Comparison of ENCODE assay signal across 15 cellular contexts in the genomic region with DNA sequence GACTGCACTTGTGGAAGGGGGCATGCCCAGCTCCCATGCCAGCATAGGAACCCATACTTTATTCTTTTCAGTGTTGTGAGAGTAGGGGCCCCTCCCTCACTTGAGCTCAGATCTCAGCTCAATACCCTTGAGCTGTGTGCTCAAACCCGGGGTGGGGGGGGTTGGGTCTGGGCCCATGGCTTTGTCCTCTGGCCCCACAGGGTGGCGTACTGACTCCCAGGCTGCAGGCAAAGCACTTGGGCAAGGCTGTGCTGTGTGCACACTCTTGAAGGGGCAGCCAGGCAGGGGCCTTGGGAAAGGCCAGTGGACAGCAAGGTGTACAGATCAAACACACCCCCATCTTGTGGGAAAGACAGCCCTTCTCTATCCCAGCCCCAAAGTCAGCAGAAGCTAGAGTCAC.
DNase-seq lines count a peak whose midpoint lies in the region; ATAC-seq and TF ChIP-seq lines count a peak whose summit lies in the region.
"Had no signal": no experiment of that assay in that cellular context is flagged by ENCODE, and none has a peak within 500 bp of the region (broad histone marks: within the 10 kb centered on the region; RNA-seq: fewer than 3 reads in every experiment).

No MANE protein-coding gene starts in this region.

- H2BK120ac ChIP-seq in H9 (ENCODE audit: low read depth, low read length, poor library complexity, severe bottlenecking), result no peak overlapping the region

- H3K23ac ChIP-seq in H9 (ENCODE audit: insufficient read length, low read depth, low read length), result no peak overlapping the region

- H2BK12ac ChIP-seq in H9 (ENCODE audit: insufficient read length, low read depth, low read length), result no peak overlapping the region

- H3K9me3 ChIP-seq in H9 (ENCODE audit: control insufficient read depth, low read depth, low read length) (no peaks in the 10 kb centered on the region), upper lobe of right lung (no peaks in the 10 kb centered on the region)
- H3K9me3 ChIP-seq: HAP-1 had no signal

- POLR2A ChIA-PET in WTC11 (lab: Charles Lee), result no interaction called here

- no peak overlapping the region for H3K9ac ChIP-seq in H9 (ENCODE audit: extremely low read depth, insufficient read length, low read length)

- H3K79me1 ChIP-seq in H9 (ENCODE audit: insufficient read depth, low read depth, low read length, poor library complexity, severe bottlenecking), result no peaks in the 10 kb centered on the region

- H3K4ac ChIP-seq in H9 (ENCODE audit: low read depth, low read length), result no peak overlapping the region

- no peak overlapping the region for H2BK5ac ChIP-seq in H9 (ENCODE audit: insufficient read length, low read length)

- H3K4me3 Mint-ChIP-seq in H9, result no peak overlapping the region
- no peak overlapping the region for H3K4me3 Mint-ChIP-seq in WTC11
- H3K4me3 Mint-ChIP-seq in glutamatergic neuron (ENCODE audit: unreplicated experiment), result no peak overlapping the region
- H3K4me3 Mint-ChIP-seq: B cell; CD4-positive, alpha-beta T cell; HFFc6 had no signal

- H3K4me1 Mint-ChIP-seq in H9 (0 out of 4 replicates have a peak, but pooled peaks cover 0 to 2% of the 10 kb centered on the region in 2 experiments), WTC11 (no peaks in the 10 kb centered on the region), glutamatergic neuron (ENCODE audit: low read depth, unreplicated experiment) (no peaks in the 10 kb centered on the region)
- H3K4me1 Mint-ChIP-seq: B cell had no signal

- H4K91ac ChIP-seq in H9 (ENCODE audit: insufficient read length, low read depth, low read length), result no peak overlapping the region

- ATAC-seq in WTC11 (peak; percentile 95), upper lobe of right lung (peak; percentile 25), HG02571 (IDR thresholded peaks at IDR 0.05; ENCODE audit: unreplicated experiment) (no peak)

- H3K27ac ChIP-seq in H9 (ENCODE audit: insufficient read length, low read depth, low read length) (no peak overlapping the region), upper lobe of right lung (no peak overlapping the region)

- no peak overlapping the region for H4K5ac ChIP-seq in H9 (ENCODE audit: insufficient read length, low read depth, low read length)

- H3K27me3 Mint-ChIP-seq in H9 (ENCODE audit: low read depth) (no peaks in the 10 kb centered on the region; the same call in 1 of the 2 replicates), WTC11 (ENCODE audit: low read depth) (peaks cover 6% of the 10 kb centered on the region; the same call in 1 of the 2 replicates), glutamatergic neuron (ENCODE audit: unreplicated experiment) (peaks cover 3% of the 10 kb centered on the region)

- no peak overlapping the region for H3K18ac ChIP-seq in H9 (ENCODE audit: insufficient read length, low read depth, low read length)

- H3K4me2 ChIP-seq in H9 (ENCODE audit: insufficient read depth, insufficient read length, low read length), result no peak overlapping the region

- H3K4me3 ChIP-seq in upper lobe of right lung, result no peak overlapping the region
- H3K4me3 ChIP-seq: HAP-1 had no signal

- H3K36me3 Mint-ChIP-seq in H9 (ENCODE audit: insufficient read depth in 1 of 3, low read depth in 3 of 3) (peaks cover 9 to 28% (median 11%) of the 10 kb centered on the region in 3 experiments), WTC11 (peaks cover 28% of the 10 kb centered on the region), glutamatergic neuron (ENCODE audit: unreplicated experiment) (no peaks in the 10 kb centered on the region)

- no peak overlapping the region for H3T11ph ChIP-seq in H9 (ENCODE audit: low read length)

- no peak overlapping the region for H3K14ac ChIP-seq in H9 (ENCODE audit: insufficient read depth, low read length)

- H3K56ac ChIP-seq in H9 (ENCODE audit: insufficient read length, low read depth, low read length), result no peak overlapping the region

- TF ChIP-seq CTCF in H9 (conservative IDR thresholded peaks at IDR 0.05) (peak; percentile 36; the same call in 2 of the 3 replicates), WTC11 (IDR thresholded peaks at IDR 0.05) (no peak), upper lobe of right lung (IDR thresholded peaks at IDR 0.05) (no peak), glutamatergic neuron (IDR thresholded peaks at IDR 0.05; ENCODE audit: partially characterized antibody, unreplicated experiment) (no peak)

- CTCF ChIA-PET in WTC11 (lab: Charles Lee), result interaction anchor here (0.6 to 1.6 kb wide), 18 partner anchors 9 to 686 kb away, joined by 3 to 8 read pairs (median 4); partner anchors contain the start of gene WIF1

- WGBS in H9 (ENCODE audit: extremely low coverage, insufficient read length, low lambda C conversion rate), result no CpG with 5 or more reads among the region's 2 CpGs

- no peak overlapping the region for H4K8ac ChIP-seq in H9 (replicated peaks; ENCODE audit: insufficient read length, low read depth, low read length)

- H2BK20ac ChIP-seq in H9 (ENCODE audit: low read depth, low read length, poor library complexity, severe bottlenecking), result no peak overlapping the region

- H2AK5ac ChIP-seq in H9 (ENCODE audit: insufficient read length, low read length), result no peak overlapping the region

- H3K27me3 ChIP-seq in H9 (ENCODE audit: insufficient read depth, low read length), result no peaks in the 10 kb centered on the region
- no peaks in the 10 kb centered on the region for H3K27me3 ChIP-seq in upper lobe of right lung

- DNase-seq in H9 (peak; percentile 71), WTC11 (ENCODE audit: low spot score) (peak; percentile 31), iPS-NIHi11 (ENCODE audit: low spot score) (peak; percentile 37), upper lobe of right lung (no peak), glutamatergic neuron (no peak)
- DNase-seq in activated CD4-positive, CD25-positive, alpha-beta regulatory T cell treated with anti-CD3 and anti-CD28 coated beads, Interleukin-2, amount 50 U/mL, for 72 hours, result no peak
- DNase-seq: C1 segment of cervical spinal cord; Calu3; CD4-positive, alpha-beta T cell; DMS79 treated with DMSO at 0.1 percent for 48 hours; EL; HFFc6 had no signal

- no peaks in the 10 kb centered on the region for H3K23me2 ChIP-seq in H9 (ENCODE audit: insufficient read length, low read depth, low read length, poor library complexity, severe bottlenecking)

- no peak overlapping the region for H3K27ac Mint-ChIP-seq in H9
- no peak overlapping the region for H3K27ac Mint-ChIP-seq in WTC11
- no peak overlapping the region for H3K27ac Mint-ChIP-seq in glutamatergic neuron (ENCODE audit: unreplicated experiment)
- H3K27ac Mint-ChIP-seq: B cell; CD4-positive, alpha-beta T cell; HFFc6 had no signal

- H2BK15ac ChIP-seq in H9 (ENCODE audit: low read depth, low read length), result no peak overlapping the region

- intact Hi-C loops in upper lobe of right lung (cut with DNase I), result no loop called here

- no peaks in the 10 kb centered on the region for H3K79me2 ChIP-seq in H9 (ENCODE audit: insufficient read depth, low read length)

- H2AFZ ChIP-seq in H9 (ENCODE audit: low read length), result no peak overlapping the region

- no peaks in the 10 kb centered on the region for H4K20me1 ChIP-seq in H9 (ENCODE audit: control insufficient read depth, insufficient read depth, insufficient read length)

- H3K36me3 ChIP-seq in upper lobe of right lung, result no peaks in the 10 kb centered on the region
- H3K36me3 ChIP-seq: HAP-1 had no signal

- peaks cover 26 to 27% of the 10 kb centered on the region in 2 experiments for H3K9me3 Mint-ChIP-seq in H9
- peaks cover 43% of the 10 kb centered on the region for H3K9me3 Mint-ChIP-seq in WTC11
- peaks cover 2% of the 10 kb centered on the region for H3K9me3 Mint-ChIP-seq in glutamatergic neuron (ENCODE audit: unreplicated experiment)
- H3K9me3 Mint-ChIP-seq: CD4-positive, alpha-beta T cell; HFFc6 had no signal

- H3K4me1 ChIP-seq in H9 (ENCODE audit: insufficient read depth, low read length), result no peaks in the 10 kb centered on the region
- H3K4me1 ChIP-seq in upper lobe of right lung, result no peaks in the 10 kb centered on the region
- H3K4me1 ChIP-seq: HAP-1 had no signal

TF ChIP-seq in WTC11, 78 proteins besides CTCF, POLR2A, EP300 and RAD21:
- TF ChIP-seq NR1H2 (CRISPR knock-in tag; IDR thresholded peaks at IDR 0.05), result no peak
- no peak for TF ChIP-seq OVOL2 (CRISPR knock-in tag; IDR thresholded peaks at IDR 0.05; ENCODE audit: borderline replicate concordance)
- TF ChIP-seq ATF6 (CRISPR knock-in tag; IDR thresholded peaks at IDR 0.05), result no peak
- TF ChIP-seq GRHL2 (CRISPR knock-in tag; IDR thresholded peaks at IDR 0.05; ENCODE audit: insufficient replicate concordance, severe bottlenecking), result no peak

Comparison
In these comparisons a context has a peak if more than half of its experiments do, and no peak if none do; other contexts are left out.
1. DNase-seq: peak in H9 (single experiment), WTC11 (single experiment) and iPS-NIHi11 (single experiment); none in upper lobe of right lung (single experiment), glutamatergic neuron (single experiment) and activated CD4-positive, CD25-positive, alpha-beta regulatory T cell treated with anti-CD3 and anti-CD28 coated beads, Interleukin-2, amount 50 U/mL, for 72 hours (single experiment).